Comparison of ENCODE assay signal across 8 cellular contexts in the genomic region with DNA sequence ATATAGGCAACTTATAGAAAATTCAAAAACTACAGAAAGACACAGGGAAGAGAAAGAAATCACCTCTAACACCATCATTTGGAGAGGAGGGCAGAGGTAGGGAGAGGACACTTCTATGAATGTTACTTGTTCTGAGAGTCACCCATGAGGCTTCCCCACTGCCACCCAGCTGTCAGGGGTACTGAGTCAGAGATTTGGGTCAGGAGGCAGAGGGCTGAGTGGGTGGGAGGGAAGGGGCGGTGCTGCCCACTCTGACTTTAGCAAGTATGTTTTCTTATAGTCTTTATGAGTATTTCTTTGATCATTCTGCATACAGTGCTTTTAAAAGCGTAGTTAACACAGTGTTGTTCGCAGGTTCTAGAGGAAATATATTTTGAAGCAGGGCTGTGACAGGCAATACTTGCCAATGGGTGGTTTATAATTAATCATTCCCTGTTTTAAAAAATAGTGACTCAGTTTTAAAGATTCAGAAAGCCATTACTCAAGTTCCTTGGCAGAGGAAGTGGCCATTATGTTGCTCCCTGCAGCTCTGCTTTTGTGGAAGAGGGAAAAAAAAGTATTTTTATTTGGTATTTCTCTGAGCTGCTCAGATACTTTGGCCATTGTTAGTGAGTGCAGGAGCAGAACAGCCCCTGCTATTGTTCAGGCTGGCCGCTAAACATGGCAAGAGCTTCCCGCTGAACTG. TPM values are rescaled to one million over a fixed set of nuclear protein-coding genes. Genes with fewer than 3 reads are reported as not detected.
DNase-seq lines count a peak whose midpoint lies in the region; ATAC-seq and TF ChIP-seq lines count a peak whose summit lies in the region.

No MANE protein-coding gene starts in this region.

- no peak overlapping the region for H3K18ac ChIP-seq in trophoblast cell (ENCODE audit: low read length)

- H3K4me3 ChIP-seq in MG63 (no peak overlapping the region), neural progenitor cell (no peak overlapping the region), trophoblast cell (ENCODE audit: low read depth, low read length) (no peak overlapping the region)

- H3F3A ChIP-seq in neural progenitor cell (ENCODE audit: low read depth): no peaks in the 10 kb centered on the region

- no peak overlapping the region for H2AK5ac ChIP-seq in trophoblast cell (ENCODE audit: low read length)

- no peaks in the 10 kb centered on the region for H3K27me3 Mint-ChIP-seq in neural progenitor cell (ENCODE audit: insufficient read depth, low read depth)

- no peak overlapping the region for H2BK5ac ChIP-seq in trophoblast cell (ENCODE audit: low read depth, low read length, poor library complexity)

- H3K4me1 Mint-ChIP-seq in neural progenitor cell: peaks cover 33% of the 10 kb centered on the region

- no peak overlapping the region for H3K4ac ChIP-seq in trophoblast cell (ENCODE audit: low read depth, low read length)

- H2BK12ac ChIP-seq in trophoblast cell (ENCODE audit: low read length): no peak overlapping the region

- H3K9ac ChIP-seq in neural progenitor cell (no peak overlapping the region), trophoblast cell (ENCODE audit: low read length) (no peak overlapping the region)

- H3K4me3 Mint-ChIP-seq in neural progenitor cell: peak overlapping the region; percentile 25

- no peaks in the 10 kb centered on the region for H3K9me3 ChIP-seq in MG63
- no peaks in the 10 kb centered on the region for H3K9me3 ChIP-seq in neural progenitor cell (ENCODE audit: low read depth)
- peaks cover under 1% of the 10 kb centered on the region for H3K9me3 ChIP-seq in trophoblast cell (ENCODE audit: insufficient read depth, low read depth, low read length)

- DNase-seq in AG08396 (ENCODE audit: low spot score) (peak; percentile 43), MG63 (peak; percentile 62), dermis blood vessel endothelial cell (peak; percentile 85), neural progenitor cell (ENCODE audit: low spot score) (peak; percentile 58), NCI-H187 (lab: John Stamatoyannopoulos, UW) (no peak), trophoblast cell (no peak)

- no peak for ATAC-seq in HG03045 (IDR thresholded peaks at IDR 0.05; ENCODE audit: unreplicated experiment)
- no peak for ATAC-seq in GM19351 (IDR thresholded peaks at IDR 0.05; ENCODE audit: unreplicated experiment)

- no peak overlapping the region for H4K12ac ChIP-seq in trophoblast cell (ENCODE audit: low read depth, low read length)

- peak overlapping the region; percentile 44 for H3K27ac Mint-ChIP-seq in neural progenitor cell

- H4K8ac ChIP-seq in trophoblast cell (ENCODE audit: low read depth, low read length): no peak overlapping the region

- H2AFZ ChIP-seq in neural progenitor cell (replicated peaks) (peak overlapping the region; percentile 21), trophoblast cell (ENCODE audit: insufficient read depth, low read length, poor library complexity) (no peak overlapping the region)

- no peaks in the 10 kb centered on the region for H3K36me3 ChIP-seq in MG63
- no peaks in the 10 kb centered on the region for H3K36me3 ChIP-seq in neural progenitor cell
- H3K36me3 ChIP-seq in trophoblast cell (ENCODE audit: control insufficient read depth in 1 of 2, insufficient read depth in 2 of 2, low read length in 2 of 2): no peaks in the 10 kb centered on the region

- H4K20me1 ChIP-seq in neural progenitor cell (ENCODE audit: low read depth): no peaks in the 10 kb centered on the region

- no peak overlapping the region for H3K27ac ChIP-seq in neural progenitor cell
- H3K27ac ChIP-seq in trophoblast cell (ENCODE audit: low read depth, low read length): no peak overlapping the region

- H4K91ac ChIP-seq in trophoblast cell (ENCODE audit: low read depth, low read length): no peak overlapping the region

- H2BK120ac ChIP-seq in trophoblast cell (ENCODE audit: insufficient read depth, low read length, poor library complexity): no peak overlapping the region

- H3K4me2 ChIP-seq in neural progenitor cell: no peak overlapping the region
- no peak overlapping the region for H3K4me2 ChIP-seq in trophoblast cell (ENCODE audit: low read length)

- H3K23ac ChIP-seq in trophoblast cell (ENCODE audit: low read length): no peak overlapping the region

- H3K4me1 ChIP-seq in neural progenitor cell: peaks cover 9% of the 10 kb centered on the region
- H3K4me1 ChIP-seq in trophoblast cell (ENCODE audit: control insufficient read depth in 1 of 2, insufficient read depth in 2 of 2, low read length in 2 of 2): no peaks in the 10 kb centered on the region

- no CpG with 5 or more reads among the region's 5 CpGs for WGBS in trophoblast cell (ENCODE audit: extremely low coverage, insufficient coverage, insufficient read length)

- H3K79me2 ChIP-seq in neural progenitor cell (ENCODE audit: low read depth) (no peaks in the 10 kb centered on the region), trophoblast cell (ENCODE audit: control insufficient read depth, insufficient read depth, low read length, poor library complexity) (no peaks in the 10 kb centered on the region)

- H3K27me3 ChIP-seq in MG63: no peaks in the 10 kb centered on the region
- no peaks in the 10 kb centered on the region for H3K27me3 ChIP-seq in neural progenitor cell
- no peaks in the 10 kb centered on the region for H3K27me3 ChIP-seq in trophoblast cell (ENCODE audit: insufficient read depth, low read length)

- no peaks in the 10 kb centered on the region for H3K79me1 ChIP-seq in trophoblast cell (ENCODE audit: low read length)

- H3K9me3 Mint-ChIP-seq in neural progenitor cell: no peaks in the 10 kb centered on the region

- no peak for TF ChIP-seq CTCF in neural progenitor cell (IDR thresholded peaks at IDR 0.05)

- H3K14ac ChIP-seq in trophoblast cell (ENCODE audit: low read length): no peak overlapping the region

- H3K36me3 Mint-ChIP-seq in neural progenitor cell: no peaks in the 10 kb centered on the region

RNA-seq across cellular contexts. Expression of a gene that starts 18.3 kb away (rescaled TPM):
- 6.0 and 10.0 TPM in 2 replicates for total RNA-seq in MG63 (2014; rRNA removed; shearing (Covaris generic); ENCODE audit: low replicate concordance)
- total RNA-seq in dermis blood vessel endothelial cell (23.3 and 25.2 TPM in 2 replicates), neural progenitor cell (ENCODE audit: low replicate concordance) (0.09 TPM in 1 of 2 replicates, not detected in the other)
- polyA plus RNA-seq in trophoblast cell (2013): 0.29 and 0.42 TPM in 2 replicates

Comparison
In these comparisons a context has a peak if more than half of its experiments do, and no peak if none do; other contexts are left out.
1. DNase-seq: peak in AG08396 (single experiment), MG63 (single experiment), dermis blood vessel endothelial cell (single experiment) and neural progenitor cell (single experiment); none in NCI-H187 (0 of 2) and trophoblast cell (0 of 2).